22 cellular contexts compared by ENCODE assay signal in the genomic region with DNA sequence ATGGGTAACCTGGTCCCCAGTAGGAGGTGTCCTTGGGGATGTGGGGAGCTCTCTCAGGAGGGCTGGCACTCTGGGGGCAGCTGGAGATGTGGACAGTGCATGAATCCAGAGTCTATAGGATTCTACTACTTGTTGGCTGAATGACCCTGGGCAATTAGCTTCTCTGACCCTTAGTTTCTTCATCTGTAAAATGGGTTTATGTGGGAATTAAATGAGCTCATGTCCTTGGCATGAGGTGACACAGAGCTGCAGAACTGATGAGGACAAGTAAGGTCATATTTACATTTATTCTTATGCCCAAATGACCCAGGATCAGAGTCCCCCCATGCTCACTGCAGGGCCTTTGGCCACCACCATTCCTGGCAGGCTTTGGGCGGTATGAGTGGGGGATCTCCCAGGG. TPM values are rescaled to one million over a fixed set of nuclear protein-coding genes. Genes with fewer than 3 reads are reported as not detected.
DNase-seq lines count a peak whose midpoint lies in the region; ATAC-seq, FAIRE-seq and TF ChIP-seq lines count a peak whose summit lies in the region.
"Had no signal": no experiment of that assay in that cellular context is flagged by ENCODE, and none has a peak within 500 bp of the region (broad histone marks: within the 10 kb centered on the region; RNA-seq: fewer than 3 reads in every experiment).

No MANE protein-coding gene starts in this region.

- H3K27ac ChIP-seq in HepG2 (ENCODE audit: extremely low read length, insufficient read depth, low read length) (no peak overlapping the region), right lobe of liver (no peak overlapping the region), HEK293 (ENCODE audit: extremely low read depth, low read depth, low read length) (no peak overlapping the region)
- H3K27ac ChIP-seq: C4-2B had no signal

- TF ChIP-seq CTCF in HepG2 (CRISPR knock-in tag; IDR thresholded peaks at IDR 0.05) (no peak), right lobe of liver (IDR thresholded peaks at IDR 0.05) (no peak), HEK293 (tag by site-specific recombination; IDR thresholded peaks at IDR 0.05) (no peak), brain (conservative IDR thresholded peaks at IDR 0.05) (no peak)

- POLR2A ChIA-PET in HepG2 (lab: Yijun Ruan, JAX) = no interaction called here
- POLR2A ChIA-PET in HEK293 (lab: Yijun Ruan, JAX) = no interaction called here

- no peaks in the 10 kb centered on the region for H3K36me3 Mint-ChIP-seq in brain
- H3K36me3 Mint-ChIP-seq: CD8-positive, alpha-beta T cell had no signal

- CTCF ChIA-PET in HepG2 (lab: Yijun Ruan, JAX; ENCODE audit: low intra/inter-chr PET ratio, low total read pairs) (no interaction called here), HEK293 (lab: Yijun Ruan, JAX) (no interaction called here)

- H3K9me3 ChIP-seq in HepG2 (ENCODE audit: low read length) (no peaks in the 10 kb centered on the region), right lobe of liver (no peaks in the 10 kb centered on the region), HEK293 (ENCODE audit: control insufficient read depth, insufficient read depth, low read depth, low read length) (no peaks in the 10 kb centered on the region)
- H3K9me3 ChIP-seq: BE2C; BLaER1 treated with 17β-estradiol and CSF1 and Interleukin-3, amounts not matched to agents 10 nM and 100 nM; Caco-2 had no signal

- H3K27me3 Mint-ChIP-seq in brain = peaks cover 19% of the 10 kb centered on the region

- no peak overlapping the region for H3K4me2 ChIP-seq in HepG2 (ENCODE audit: low read depth, low read length)

- H3K4me1 Mint-ChIP-seq in brain = peaks cover 100% of the 10 kb centered on the region

- peak overlapping the region in 2 of 5 experiments; percentile 48 to 52 for H3K4me3 Mint-ChIP-seq in brain
- H3K4me3 Mint-ChIP-seq: CD4-positive, alpha-beta T cell; CD8-positive, alpha-beta T cell had no signal

- H2AFZ ChIP-seq in HepG2 (ENCODE audit: low read length) = no peak overlapping the region

- no TSS peak for BruUV-seq in HepG2 (replicated peaks; lab: Mats Ljungman, UMichigan)

- DNase-seq in HepG2 (ENCODE audit: low spot score) = no peak
- DNase-seq in right lobe of liver = no peak
- no peak for DNase-seq in NCI-H510A treated with DMSO at 0.1 percent for 48 hours (lab: John Stamatoyannopoulos, UW)
- DNase-seq: 8988T; ACHN; BE2C; Caco-2; Calu3; CD4-positive, alpha-beta T cell; CD8-positive, alpha-beta T cell; GF-D8 had no signal

- FAIRE-seq in HepG2 (lab: Jason Lieb, UNC) = no peak
- FAIRE-seq: A204.1, D721Med, G401.6, GM12891 had no signal

- TF ChIP-seq EP300 in HepG2 (IDR thresholded peaks at IDR 0.05; ENCODE audit: low read depth in 2 of 2, low read length in 2 of 2) (no peak), HepG2 (CRISPR knock-in tag; IDR thresholded peaks at IDR 0.05; ENCODE audit: borderline replicate concordance) (no peak)

- H3K36me3 ChIP-seq in HepG2 (replicated peaks in 1 of 2; ENCODE audit: control insufficient read depth in 1 of 2, insufficient read depth in 2 of 2, low read length in 2 of 2) (no peaks in the 10 kb centered on the region), right lobe of liver (no peaks in the 10 kb centered on the region), HEK293 (ENCODE audit: control insufficient read depth in 2 of 2, insufficient read depth in 1 of 2, low read length in 2 of 2) (no peaks in the 10 kb centered on the region)
- H3K36me3 ChIP-seq: BE2C; BLaER1 treated with 17β-estradiol and CSF1 and Interleukin-3, amounts not matched to agents 10 nM and 100 nM had no signal

- peak overlapping the region in 4 of 5 experiments; percentile 31 to 94 (median 80) for H3K27ac Mint-ChIP-seq in brain
- H3K27ac Mint-ChIP-seq: CD4-positive, alpha-beta T cell; CD8-positive, alpha-beta T cell had no signal

- in situ Hi-C loops in HepG2 (cut with HindIII; ENCODE audit: extremely low pct_ligation_motif_present, low pct_unique_long_range_greater_than_20kb) = no loop called here

- no peaks in the 10 kb centered on the region for H3K9me3 Mint-ChIP-seq in brain
- H3K9me3 Mint-ChIP-seq: CD4-positive, alpha-beta T cell; CD8-positive, alpha-beta T cell had no signal

- TF ChIP-seq POLR2A in HepG2 (IDR thresholded peaks at IDR 0.05; ENCODE audit: insufficient read depth in 1 of 2, low read depth in 2 of 2, low read length in 2 of 2) (no peak), right lobe of liver (IDR thresholded peaks at IDR 0.05) (no peak)

- no peaks in the 10 kb centered on the region for H3K79me2 ChIP-seq in HepG2 (ENCODE audit: insufficient read depth, low read length)

- ATAC-seq in HepG2 (no peak), right lobe of liver (no peak), GM18868 (IDR thresholded peaks at IDR 0.05; ENCODE audit: unreplicated experiment) (no peak), GM21737 (IDR thresholded peaks at IDR 0.05; ENCODE audit: unreplicated experiment) (no peak)
- ATAC-seq: CD8-positive, alpha-beta T cell had no signal

- 50% methylated on average over 1 of the region's 1 CpG for WGBS in HepG2 (ENCODE audit: low lambda C conversion rate)
- WGBS in right lobe of liver (ENCODE audit: insufficient coverage, low coverage, low lambda C conversion rate, missing lambda C conversion rate) = 89% methylated on average over 1 of the region's 1 CpG

- no peak overlapping the region for H3K4me3 ChIP-seq in HepG2 (replicated peaks in 1 of 3; ENCODE audit: insufficient read depth in 1 of 3, low read depth in 2 of 3, low read length in 3 of 3)
- no peak overlapping the region for H3K4me3 ChIP-seq in right lobe of liver
- H3K4me3 ChIP-seq in HEK293 (ENCODE audit: low read depth, low read length) = no peak overlapping the region
- H3K4me3 ChIP-seq: BLaER1 treated with 17β-estradiol and CSF1 and Interleukin-3, amounts not matched to agents 10 nM and 100 nM had no signal

- no peaks in the 10 kb centered on the region for H3K4me1 ChIP-seq in HepG2 (ENCODE audit: insufficient read depth, low read length)
- H3K4me1 ChIP-seq in right lobe of liver = no peaks in the 10 kb centered on the region
- H3K4me1 ChIP-seq in HEK293 (ENCODE audit: control insufficient read depth, insufficient read depth, low read length) = peaks cover 7% of the 10 kb centered on the region

- intact Hi-C loops in HepG2 (cut with micrococcal nuclease; ENCODE audit: unreplicated experiment) (no loop called here), right lobe of liver (cut with DNase I) (no loop called here)

- no peak for TF ChIP-seq RAD21 in HepG2 (CRISPR knock-in tag; IDR thresholded peaks at IDR 0.05)

- H3K27me3 ChIP-seq in HepG2 (ENCODE audit: control insufficient read depth in 1 of 2, insufficient read depth in 2 of 2, low read length in 2 of 2) (peaks cover 3 to 28% of the 10 kb centered on the region in 2 experiments; a peak in 2 of 5 replicates), right lobe of liver (no peaks in the 10 kb centered on the region)
- H3K27me3 ChIP-seq: BE2C had no signal

- H4K20me1 ChIP-seq in HepG2 (ENCODE audit: insufficient read depth, low read length) = no peaks in the 10 kb centered on the region

- H3K9ac ChIP-seq in HepG2 (ENCODE audit: insufficient read depth, low read depth, low read length) = no peak overlapping the region

TF ChIP-seq in HepG2, 621 proteins besides CTCF, POLR2A, EP300 and RAD21:
- 0 out of 2 replicates have a peak, but pooled peaks have one; percentile 21 for TF ChIP-seq ZNF629 (CRISPR knock-in tag; conservative IDR thresholded peaks at IDR 0.05)
- TF ChIP-seq YY1 (IDR thresholded peaks at IDR 0.05; ENCODE audit: insufficient read depth, insufficient replicate concordance, low read depth, low read length) = no peak
TF ChIP-seq in HepG2: peak in this region for 1.

TF ChIP-seq in HEK293, 187 proteins besides CTCF, POLR2A, EP300 and RAD21:
- TF ChIP-seq ZNF664 (tag by site-specific recombination; IDR thresholded peaks at IDR 0.05) = peak; percentile 58; the same call in 1 of the 2 replicates
- no peak for TF ChIP-seq ZNF747 (tag by site-specific recombination; IDR thresholded peaks at IDR 0.05)

RNA-seq across cellular contexts. Expression of a gene that starts 29.3 kb away (rescaled TPM):
- total RNA-seq in HepG2 (2016; rRNA removed; fragmentation: Illumina TruSeq; extraction: Trizol) (0.13 TPM in 1 of 2 replicates, not detected in the other), right lobe of liver (under 1 TPM in 3 of 6 experiments, not detected in 3; 0.12 to 0.55 (median 0.54) TPM)
- total RNA-seq in HepG2 (2016; cell fraction: cytosol; rRNA removed; fragmentation: Illumina TruSeq; extraction: Trizol; ENCODE audit: low read depth) = not detected in 2 replicates
- 0.06 TPM in 1 of 2 replicates, not detected in the other for total RNA-seq in HepG2 (2016; cell fraction: insoluble cytoplasmic fraction; rRNA removed; fragmentation: Illumina TruSeq; extraction: Trizol)
- 0.07 TPM in 1 of 2 replicates, not detected in the other for total RNA-seq in HepG2 (2016; cell fraction: membrane; rRNA removed; fragmentation: Illumina TruSeq; extraction: Trizol)
- 0.25 TPM in 1 of 2 replicates, not detected in the other for total RNA-seq in HepG2 (2016; cell fraction: nucleus; rRNA removed; fragmentation: Illumina TruSeq; extraction: Trizol)
- polyA plus RNA-seq in HepG2 (2011; rRNA removed) (not detected in 2 replicates), brain (ENCODE audit: insufficient read depth, low read depth, low replicate concordance) (8.1 TPM)
- not detected in 2 replicates for polyA plus RNA-seq in HepG2 (2011; cell fraction: cytosol; rRNA removed)
- not detected in 2 replicates for polyA plus RNA-seq in HepG2 (2011; cell fraction: nucleus; rRNA removed)
- 0.07 TPM in 1 of 2 replicates, not detected in the other for polyA plus RNA-seq in HepG2 (2012)
- polyA plus RNA-seq in HepG2 (2016; cell fraction: cytosol; fragmentation: Illumina TruSeq; extraction: Trizol; ENCODE audit: low read depth) = not detected in 2 replicates
- polyA plus RNA-seq in HepG2 (2016; cell fraction: insoluble cytoplasmic fraction; fragmentation: Illumina TruSeq; extraction: Trizol; ENCODE audit: low read depth) = 0.11 and 0.15 TPM in 2 replicates
- 0.06 TPM in 1 of 2 replicates, not detected in the other for polyA plus RNA-seq in HepG2 (2016; cell fraction: membrane; fragmentation: Illumina TruSeq; extraction: Trizol; ENCODE audit: low read depth)
- not detected in 2 replicates for polyA plus RNA-seq in HepG2 (2016; cell fraction: nucleus; fragmentation: Illumina TruSeq; extraction: Trizol; ENCODE audit: insufficient read depth, low read depth)
- polyA minus RNA-seq in HepG2 (2011; rRNA and poly(A)+ RNA removed; ENCODE audit: low replicate concordance) = 0.54 TPM in 1 of 2 replicates, not detected in the other
- not detected in 2 replicates for polyA minus RNA-seq in HepG2 (2011; cell fraction: cytosol; rRNA and poly(A)+ RNA removed)
- polyA minus RNA-seq in HepG2 (2011; cell fraction: nucleus; rRNA and poly(A)+ RNA removed) = not detected in 2 replicates
- polyA plus RNA-seq: AG04450 had no signal
